4 cellular contexts compared by ENCODE assay signal in the genomic region with DNA sequence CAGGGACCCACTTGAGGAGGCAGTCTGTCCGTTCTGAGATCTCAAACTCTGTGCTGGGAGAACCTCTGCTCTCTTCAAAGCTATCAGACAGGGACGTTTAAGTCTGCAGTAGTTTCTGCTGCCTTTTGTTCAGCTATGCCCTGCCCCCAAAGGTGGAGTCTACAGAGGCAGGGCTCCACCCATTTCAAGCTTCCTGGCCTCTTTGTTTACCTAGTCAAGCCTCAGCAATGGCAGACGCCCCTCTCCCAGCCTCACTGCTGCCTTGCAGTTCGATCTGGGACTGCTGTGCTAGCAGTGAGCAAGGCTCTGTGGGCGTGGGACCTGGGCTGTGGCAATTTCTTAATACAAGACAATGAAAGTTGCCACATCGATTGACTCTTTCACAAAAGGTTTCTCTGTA. TPM values are rescaled to one million over a fixed set of nuclear protein-coding genes. Genes with fewer than 3 reads are reported as not detected.
"Had no signal": no experiment of that assay in that cellular context is flagged by ENCODE, and none has a peak within 500 bp of the region (broad histone marks: within the 10 kb centered on the region; RNA-seq: fewer than 3 reads in every experiment).

No MANE protein-coding gene starts in this region.

RNA-seq across cellular contexts. Expression of a gene that starts 32.7 kb away (rescaled TPM):
- total RNA-seq: PC-3, SK-MEL-5, T-cell had no signal
- polyA plus RNA-seq: SK-N-SH had no signal
